In genomic region chr11:34621876-34622275, GRCh38 we compare ENCODE assay signal across 14 cellular contexts. TPM values are rescaled to one million over a fixed set of nuclear protein-coding genes. Genes with fewer than 3 reads are reported as not detected.
DNase-seq lines count a peak whose midpoint lies in the region; ATAC-seq and TF ChIP-seq lines count a peak whose summit lies in the region.
"Had no signal": no experiment of that assay in that cellular context is flagged by ENCODE, and none has a peak within 500 bp of the region (broad histone marks: within the 10 kb centered on the region; RNA-seq: fewer than 3 reads in every experiment).

No MANE protein-coding gene starts in this region.

- H3K4me1 Mint-ChIP-seq in naive thymus-derived CD4-positive, alpha-beta T cell: peaks cover 0 to 8% (median 0%) of the 10 kb centered on the region in 7 donors
- H3K4me1 Mint-ChIP-seq in nephron progenitor cell: no peaks in the 10 kb centered on the region

- H3K4me3 Mint-ChIP-seq in naive thymus-derived CD4-positive, alpha-beta T cell: no peak overlapping the region
- H3K4me3 Mint-ChIP-seq in nephron progenitor cell: no peak overlapping the region
- H3K4me3 Mint-ChIP-seq: stimulated activated naive B cell treated with anti-CD40 and anti-IgM and Interleukin-4, amounts not matched to agents 10 μg/mL and 1 μg/mL and 100 μg/mL, for 72 hours had no signal

- H3K4me1 ChIP-seq in endocrine pancreas (ENCODE audit: control insufficient read depth, insufficient read depth, low read length): peaks cover 6% of the 10 kb centered on the region
- H3K4me1 ChIP-seq in mucosa of descending colon (ENCODE audit: low read depth): no peaks in the 10 kb centered on the region
- no peaks in the 10 kb centered on the region for H3K4me1 ChIP-seq in upper lobe of left lung
- H3K4me1 ChIP-seq in naive thymus-derived CD4-positive, alpha-beta T cell (ENCODE audit: control insufficient read depth in 2 of 2, insufficient read depth in 2 of 2, low read length in 2 of 2): peaks cover 0 to 5% of the 10 kb centered on the region in 2 donors

- TF ChIP-seq EP300 in upper lobe of left lung (IDR thresholded peaks at IDR 0.05): no peak

- H3K36me3 Mint-ChIP-seq in naive thymus-derived CD4-positive, alpha-beta T cell: no peaks in the 10 kb centered on the region
- H3K36me3 Mint-ChIP-seq in nephron progenitor cell (ENCODE audit: low read depth): no peaks in the 10 kb centered on the region
- H3K36me3 Mint-ChIP-seq: stimulated activated naive B cell treated with anti-CD40 and anti-IgM and Interleukin-4, amounts not matched to agents 10 μg/mL and 1 μg/mL and 100 μg/mL, for 72 hours had no signal

- CTCF ChIA-PET in naive thymus-derived CD4-positive, alpha-beta T cell (lab: Charles Lee): no interaction called here

- TF ChIP-seq CTCF in LNCaP clone FGC (IDR thresholded peaks at IDR 0.05; ENCODE audit: control insufficient read depth, extremely low read depth, insufficient read depth): no peak
- TF ChIP-seq CTCF in mucosa of descending colon (IDR thresholded peaks at IDR 0.05): no peak
- TF ChIP-seq CTCF in upper lobe of left lung (IDR thresholded peaks at IDR 0.05): no peak
- TF ChIP-seq CTCF in nephron progenitor cell (IDR thresholded peaks at IDR 0.05): no peak

- no peak for TF ChIP-seq POLR2A in upper lobe of left lung (IDR thresholded peaks at IDR 0.05)

- H3K36me3 ChIP-seq in endocrine pancreas (ENCODE audit: control insufficient read depth, insufficient read depth, low read length) (no peaks in the 10 kb centered on the region), mucosa of descending colon (ENCODE audit: low read depth) (no peaks in the 10 kb centered on the region), upper lobe of left lung (no peaks in the 10 kb centered on the region)
- H3K36me3 ChIP-seq in naive thymus-derived CD4-positive, alpha-beta T cell (ENCODE audit: control insufficient read depth in 2 of 3, insufficient read depth in 3 of 3, low read length in 3 of 3): no peaks in the 10 kb centered on the region

- intact Hi-C loops in mucosa of descending colon (cut with DNase I, micrococcal nuclease): no loop called here
- intact Hi-C loops in naive thymus-derived CD4-positive, alpha-beta T cell (cut with micrococcal nuclease): no loop called here

- H3K9me3 ChIP-seq in endocrine pancreas (ENCODE audit: control insufficient read depth, low read length) (no peaks in the 10 kb centered on the region), mucosa of descending colon (no peaks in the 10 kb centered on the region), upper lobe of left lung (no peaks in the 10 kb centered on the region)
- no peaks in the 10 kb centered on the region for H3K9me3 ChIP-seq in naive thymus-derived CD4-positive, alpha-beta T cell (ENCODE audit: control insufficient read depth in 2 of 3, low read length in 3 of 3)

- H3K9me3 Mint-ChIP-seq in naive thymus-derived CD4-positive, alpha-beta T cell: no peaks in the 10 kb centered on the region
- peaks cover 4% of the 10 kb centered on the region for H3K9me3 Mint-ChIP-seq in nephron progenitor cell

- peak overlapping the region; percentile 53 to 84 (median 76) for H3K27ac ChIP-seq in upper lobe of left lung
- H3K27ac ChIP-seq in naive thymus-derived CD4-positive, alpha-beta T cell (ENCODE audit: low read depth, low read length): no peak overlapping the region
- H3K27ac ChIP-seq: GM23248 had no signal

- no peak overlapping the region for H3K9ac ChIP-seq in endocrine pancreas (ENCODE audit: control insufficient read depth, insufficient read depth, low read length)
- H3K9ac ChIP-seq: GM23248 had no signal

- DNase-seq in LNCaP clone FGC (ENCODE audit: low read depth) (no peak), mucosa of descending colon (no peak), upper lobe of left lung (no peak), NCI-H748 (lab: John Stamatoyannopoulos, UW; ENCODE audit: unreplicated experiment) (no peak), nephron progenitor cell (no peak), NCI-H1694 (lab: John Stamatoyannopoulos, UW) (no peak)
- DNase-seq in naive thymus-derived CD4-positive, alpha-beta T cell: no peak
- DNase-seq: activated gamma-delta T cell treated with Interleukin-2 at 50 U/mL for 16 hours; GM23248; NCI-H2081 treated with DMSO at 0.1 percent for 48 hours; stimulated activated naive B cell treated with anti-CD40 and anti-IgM and Interleukin-4, amounts not matched to agents 10 μg/mL and 1 μg/mL and 100 μg/mL, for 72 hours had no signal

- POLR2A ChIA-PET in naive thymus-derived CD4-positive, alpha-beta T cell (lab: Charles Lee): no interaction called here

- ATAC-seq in mucosa of descending colon (no peak), upper lobe of left lung (ENCODE audit: low FRiP score in 2 of 2) (no peak)
- no peak for ATAC-seq in naive thymus-derived CD4-positive, alpha-beta T cell
- ATAC-seq: SK-N-SH treated with all-trans-retinoic acid at 6 μM for 48 hours; stimulated activated naive B cell treated with anti-CD40 and anti-IgM and Interleukin-4, amounts not matched to agents 10 μg/mL and 1 μg/mL and 100 μg/mL, for 72 hours had no signal

- peak overlapping the region; percentile 88 for H3K4me3 ChIP-seq in LNCaP clone FGC (ENCODE audit: low read depth, low read length)
- H3K4me3 ChIP-seq in endocrine pancreas (ENCODE audit: control insufficient read depth, insufficient read depth, low read length): peak overlapping the region; percentile 48
- H3K4me3 ChIP-seq in mucosa of descending colon: peak overlapping the region; percentile 38
- H3K4me3 ChIP-seq in upper lobe of left lung: peak overlapping the region in 3 of 4 donors; percentile 27 to 45 (median 42)
- no peak overlapping the region for H3K4me3 ChIP-seq in naive thymus-derived CD4-positive, alpha-beta T cell (ENCODE audit: low read length)
- H3K4me3 ChIP-seq: GM23248 had no signal

- H3K27me3 ChIP-seq in endocrine pancreas (ENCODE audit: control insufficient read depth, insufficient read depth, low read length) (no peaks in the 10 kb centered on the region), upper lobe of left lung (no peaks in the 10 kb centered on the region)
- H3K27me3 ChIP-seq in naive thymus-derived CD4-positive, alpha-beta T cell (ENCODE audit: control insufficient read depth in 2 of 2, insufficient read depth in 2 of 2, low read length in 2 of 2): no peaks in the 10 kb centered on the region

- 65% methylated on average over 2 of the region's 2 CpGs for WGBS in upper lobe of left lung, 2 donors

- peaks cover 0 to 43% (median 22%) of the 10 kb centered on the region in 5 donors for H3K27me3 Mint-ChIP-seq in naive thymus-derived CD4-positive, alpha-beta T cell
- peaks cover 6% of the 10 kb centered on the region for H3K27me3 Mint-ChIP-seq in nephron progenitor cell (ENCODE audit: low read depth, poor library complexity)

- H3K27ac Mint-ChIP-seq in naive thymus-derived CD4-positive, alpha-beta T cell: no peak overlapping the region
- H3K27ac Mint-ChIP-seq in nephron progenitor cell: no peak overlapping the region
- H3K27ac Mint-ChIP-seq: stimulated activated naive B cell treated with anti-CD40 and anti-IgM and Interleukin-4, amounts not matched to agents 10 μg/mL and 1 μg/mL and 100 μg/mL, for 72 hours had no signal

RNA-seq across cellular contexts. Expression of gene EHF, which starts 1.0 kb away (rescaled TPM):
- total RNA-seq in mucosa of descending colon: 100 to 1,000 TPM; 125 to 372 (median 259) TPM
- total RNA-seq in upper lobe of left lung: 100 to 1,000 TPM in 1 of 6 donors, 10 to 100 TPM in 5; 31.8 to 122 (median 57.7) TPM
- under 1 TPM in 1 of 5 experiments, not detected in 4; 0.20 TPM for total RNA-seq in naive thymus-derived CD4-positive, alpha-beta T cell
- not detected for polyA plus RNA-seq in naive thymus-derived CD4-positive, alpha-beta T cell
- total RNA-seq: endothelial cell of umbilical vein, GM23248 had no signal
- polyA plus RNA-seq: endothelial cell of umbilical vein, GM23248 had no signal

Comparison
In these comparisons a context has a peak if more than half of its experiments do, and no peak if none do; other contexts are left out.
1. RNA of gene EHF, which starts 1.0 kb away (total RNA-seq): 125 to 372 TPM in mucosa of descending colon and 31.8 to 122 TPM in upper lobe of left lung; 0.20 TPM in naive thymus-derived CD4-positive, alpha-beta T cell; every median in the first group is over 10 times any median in the second.